8 cellular contexts compared by ENCODE assay signal in genomic region chr15:72670656-72671352, GRCh38. TPM values are rescaled to one million over a fixed set of nuclear protein-coding genes. Genes with fewer than 3 reads are reported as not detected.
A peak's percentile ranks its signal among the peaks of the same experiment; 100 is the strongest.
DNase-seq lines count a peak whose midpoint lies in the region; ATAC-seq lines count a peak whose summit lies in the region.
"Not testable (repeated sequence)": the region's sequence is repeated elsewhere in the genome, so short reads cannot be mapped to it uniquely, and the experiment has no call there.

No MANE protein-coding gene starts in this region.

- H3K9me3 ChIP-seq in SJSA1 (replicated peaks), result not testable (repeated sequence)

- H3K27ac ChIP-seq in SJSA1, result not testable (repeated sequence)

- not testable (repeated sequence) for H3K4me3 ChIP-seq in SJSA1

- peaks cover 18% of the 10 kb centered on the region for H3K27me3 ChIP-seq in SJSA1 (replicated peaks)

- peak; percentile 65 for DNase-seq in Ammon's horn (ENCODE audit: low spot score)
- DNase-seq in GM19240 (ENCODE audit: insufficient read length, low spot score), result peak; percentile 51
- peak; percentile 62 to 66 for DNase-seq in SJSA1 (ENCODE audit: low read depth in 1 of 2, low spot score in 2 of 2)
- DNase-seq in activated gamma-delta T cell treated with Interleukin-2 at 50 U/mL for 16 hours, result peak; percentile 60
- peak; percentile 29 for DNase-seq in fibroblast of the conjunctiva (ENCODE audit: low read depth)
- peak; percentile 83 for DNase-seq in mucosa of gallbladder (ENCODE audit: low spot score)
- DNase-seq in stimulated activated CD4-positive, alpha-beta T cell treated with anti-CD3 and anti-CD28 coated beads, TNF-alpha, amount 100 ng/mL, for 24 hours (ENCODE audit: low read depth in 3 of 3), result peak; percentile 30 to 74 (median 49)

- ATAC-seq in HG03103 (IDR thresholded peaks at IDR 0.05; ENCODE audit: low read depth, unreplicated experiment), result peak; percentile 52

- not testable (repeated sequence) for H3K4me1 ChIP-seq in SJSA1 (replicated peaks)

- H3K36me3 ChIP-seq in SJSA1, result not testable (repeated sequence)

RNA-seq across cellular contexts. Expression of gene HIGD2B, which starts 15.2 kb away (rescaled TPM):
- total RNA-seq in SJSA1 (2014; rRNA removed; shearing (Covaris generic)), result not detected in 2 replicates
- not detected for total RNA-seq in mucosa of gallbladder

RNA-seq across cellular contexts. Expression of gene BBS4, which starts 15.2 kb away (rescaled TPM):
- 14.4 and 18.5 TPM in 2 replicates for total RNA-seq in SJSA1 (2014; rRNA removed; shearing (Covaris generic))
- 16.1 TPM for total RNA-seq in mucosa of gallbladder

RNA-seq across cellular contexts. Expression of gene GOLGA6B, which starts 16.3 kb away (rescaled TPM):
- not detected in 2 replicates for total RNA-seq in SJSA1 (2014; rRNA removed; shearing (Covaris generic))
- total RNA-seq in mucosa of gallbladder, result not detected

Comparison
In these comparisons a context has a peak if more than half of its experiments do, and no peak if none do; other contexts are left out.
1. DNase-seq: peak in every context shown above with its lines; median percentile 83 in mucosa of gallbladder; 65 in Ammon's horn; 64 in SJSA1; 60 in activated gamma-delta T cell treated with Interleukin-2 at 50 U/mL for 16 hours; 51 in GM19240; 49 in stimulated activated CD4-positive, alpha-beta T cell treated with anti-CD3 and anti-CD28 coated beads, TNF-alpha, amount 100 ng/mL, for 24 hours; 29 in fibroblast of the conjunctiva.